Comparison of ENCODE assay signal across 16 cellular contexts in genomic region chr12:47316609-47317049, GRCh38.
A peak's percentile ranks its signal among the peaks of the same experiment; 100 is the strongest.
DNase-seq lines count a peak whose midpoint lies in the region; ATAC-seq and TF ChIP-seq lines count a peak whose summit lies in the region.
"Had no signal": no experiment of that assay in that cellular context is flagged by ENCODE, and none has a peak within 500 bp of the region (broad histone marks: within the 10 kb centered on the region; RNA-seq: fewer than 3 reads in every experiment).

No MANE protein-coding gene starts in this region.

- H3K4me3 Mint-ChIP-seq in activated T-helper 1 cell treated with anti-CD3 and anti-CD28 coated beads, Interleukin-12 subunit alpha, Interleukin-12 subunit beta, Interleukin-2, Interleukin-4 antibody, amounts not matched to agents 30 ng/mL and 10 ng/mL and 1 ng/mL, durations not matched to agents 14 hours and 24 hours and 36 hours = no peak overlapping the region

- H3K27me3 ChIP-seq in right cardiac atrium (ENCODE audit: control insufficient read depth, insufficient read depth) = no peaks in the 10 kb centered on the region
- H3K27me3 ChIP-seq in breast epithelium = no peaks in the 10 kb centered on the region
- H3K27me3 ChIP-seq: BE2C, foreskin keratinocyte, vagina had no signal

- peak overlapping the region; percentile 10 for H3K27ac Mint-ChIP-seq in activated T-helper 1 cell treated with anti-CD3 and anti-CD28 coated beads, Interleukin-12 subunit alpha, Interleukin-12 subunit beta, Interleukin-2, Interleukin-4 antibody, amounts not matched to agents 30 ng/mL and 10 ng/mL and 1 ng/mL, durations not matched to agents 14 hours and 24 hours and 36 hours
- H3K27ac Mint-ChIP-seq: activated naive CD8-positive, alpha-beta T cell had no signal

- DNase-seq in Right ventricle myocardium superior (no peak), cardiac septum (ENCODE audit: low spot score) (no peak), right cardiac atrium (no peak), breast epithelium (ENCODE audit: low spot score in 2 of 2) (no peak), C1 segment of cervical spinal cord (lab: John Stamatoyannopoulos, UW) (no peak), NCI-H1105 (lab: John Stamatoyannopoulos, UW) (no peak)
- no peak for DNase-seq in activated T-helper 1 cell treated with anti-CD3 and anti-CD28 coated beads, Interleukin-12 subunit alpha, Interleukin-12 subunit beta, Interleukin-2, Interleukin-4 antibody, amounts not matched to agents 30 ng/mL and 10 ng/mL and 1 ng/mL, durations not matched to agents 14 hours and 24 hours and 36 hours (ENCODE audit: low spot score)
- DNase-seq: BE2C, cortex of kidney, foreskin keratinocyte, GF-D8, IMR-90, NCI-H2029 had no signal

- H3K4me3 ChIP-seq in right cardiac atrium (ENCODE audit: low read length) (no peak overlapping the region), breast epithelium (no peak overlapping the region)
- H3K4me3 ChIP-seq: vagina had no signal

- no peaks in the 10 kb centered on the region for H3K36me3 ChIP-seq in breast epithelium
- H3K36me3 ChIP-seq: BE2C, vagina had no signal

- H3K4me1 ChIP-seq in right cardiac atrium (ENCODE audit: control insufficient read depth, insufficient read depth, low read length) (no peaks in the 10 kb centered on the region), breast epithelium (no peaks in the 10 kb centered on the region)
- H3K4me1 ChIP-seq: BE2C, foreskin keratinocyte had no signal

- H3K27ac ChIP-seq in right cardiac atrium (ENCODE audit: low read length) = no peak overlapping the region
- no peak overlapping the region for H3K27ac ChIP-seq in breast epithelium
- H3K27ac ChIP-seq: foreskin keratinocyte, vagina had no signal

- H3K36me3 Mint-ChIP-seq in activated T-helper 1 cell treated with anti-CD3 and anti-CD28 coated beads, Interleukin-12 subunit alpha, Interleukin-12 subunit beta, Interleukin-2, Interleukin-4 antibody, amounts not matched to agents 30 ng/mL and 10 ng/mL and 1 ng/mL, durations not matched to agents 14 hours and 24 hours and 36 hours (ENCODE audit: low read depth) = peaks cover 3% of the 10 kb centered on the region

- H3K9me3 Mint-ChIP-seq in activated T-helper 1 cell treated with anti-CD3 and anti-CD28 coated beads, Interleukin-12 subunit alpha, Interleukin-12 subunit beta, Interleukin-2, Interleukin-4 antibody, amounts not matched to agents 30 ng/mL and 10 ng/mL and 1 ng/mL, durations not matched to agents 14 hours and 24 hours and 36 hours = peaks cover 6% of the 10 kb centered on the region

- intact Hi-C loops in Right ventricle myocardium superior (cut with DNase I) = no loop called here
- intact Hi-C loops in cardiac septum (cut with DNase I) = no loop called here
- intact Hi-C loops in activated T-helper 1 cell treated with anti-CD3 and anti-CD28 coated beads, Interleukin-12 subunit alpha, Interleukin-12 subunit beta, Interleukin-2, Interleukin-4 antibody, amounts not matched to agents 30 ng/mL and 10 ng/mL and 1 ng/mL, durations not matched to agents 14 hours and 24 hours and 36 hours (cut with micrococcal nuclease) = loop anchor here (2.0 kb wide), 1 partner anchor 40 kb away; no protein-coding TSS in a partner anchor
- intact Hi-C loops in right cardiac atrium (cut with DNase I) = loop anchor here in 1 of 4 donors (10.0 kb wide), 1 partner anchor 282 kb away; no protein-coding TSS in a partner anchor
- intact Hi-C loops in breast epithelium (cut with DNase I; ENCODE audit: low total_unique reads) = no loop called here

- no peak for TF ChIP-seq POLR2A in breast epithelium (IDR thresholded peaks at IDR 0.05)

- H3K9me3 ChIP-seq in right cardiac atrium (ENCODE audit: control insufficient read depth, low read length) = no peaks in the 10 kb centered on the region
- peaks cover 0 to 3% of the 10 kb centered on the region in 2 donors for H3K9me3 ChIP-seq in breast epithelium
- H3K9me3 ChIP-seq: BE2C, vagina had no signal

- no peak for TF ChIP-seq CTCF in breast epithelium (IDR thresholded peaks at IDR 0.05)

- ATAC-seq in Right ventricle myocardium superior (ENCODE audit: poor library complexity) (peak; percentile 48), right cardiac atrium (peak; percentile 42 to 54), GM19324 (IDR thresholded peaks at IDR 0.05; ENCODE audit: low FRiP score, unreplicated experiment) (no peak)
- ATAC-seq: foreskin keratinocyte had no signal

- WGBS in right cardiac atrium = 28% methylated on average over 2 of the region's 2 CpGs

- peaks cover 54% of the 10 kb centered on the region for H3K4me1 Mint-ChIP-seq in activated T-helper 1 cell treated with anti-CD3 and anti-CD28 coated beads, Interleukin-12 subunit alpha, Interleukin-12 subunit beta, Interleukin-2, Interleukin-4 antibody, amounts not matched to agents 30 ng/mL and 10 ng/mL and 1 ng/mL, durations not matched to agents 14 hours and 24 hours and 36 hours (ENCODE audit: low read depth)

- H3K27me3 Mint-ChIP-seq in activated T-helper 1 cell treated with anti-CD3 and anti-CD28 coated beads, Interleukin-12 subunit alpha, Interleukin-12 subunit beta, Interleukin-2, Interleukin-4 antibody, amounts not matched to agents 30 ng/mL and 10 ng/mL and 1 ng/mL, durations not matched to agents 14 hours and 24 hours and 36 hours (ENCODE audit: insufficient read depth) = no peaks in the 10 kb centered on the region
- H3K27me3 Mint-ChIP-seq: activated naive CD8-positive, alpha-beta T cell had no signal
